Comparison of ENCODE assay signal across 1 cellular context in genomic region chr3:128343287-128344045, GRCh38.
TF ChIP-seq lines count a peak whose summit lies in the region.

No MANE protein-coding gene starts in this region.

TF ChIP-seq in HepG2, 621 proteins besides CTCF, POLR2A, EP300 and RAD21 (continued from another document):
- peak; percentile 51; the same call in 1 of the 2 replicates for TF ChIP-seq KDM5B (CRISPR knock-in tag; IDR thresholded peaks at IDR 0.05; ENCODE audit: borderline replicate concordance)
- TF ChIP-seq JUND (CRISPR knock-in tag; IDR thresholded peaks at IDR 0.05): peak; percentile 97
- peak; percentile 79; the same call in 1 of the 2 replicates for TF ChIP-seq ZBTB20 (CRISPR knock-in tag; IDR thresholded peaks at IDR 0.05; ENCODE audit: borderline replicate concordance, low read depth)
- peak; percentile 23; the same call in 1 of the 2 replicates for TF ChIP-seq PHF8 (CRISPR knock-in tag; IDR thresholded peaks at IDR 0.05)
- 0 out of 2 replicates have a peak, but pooled peaks have one; percentile 26 for TF ChIP-seq SETDB1 (CRISPR knock-in tag; IDR thresholded peaks at IDR 0.05; ENCODE audit: borderline replicate concordance)
- TF ChIP-seq SALL1 (CRISPR knock-in tag; IDR thresholded peaks at IDR 0.05): peak; percentile 81
- peak; percentile 37; the same call in 1 of the 2 replicates for TF ChIP-seq TBX2 (CRISPR knock-in tag; IDR thresholded peaks at IDR 0.05; ENCODE audit: borderline replicate concordance)
- 0 out of 2 replicates have a peak, but pooled peaks have one; percentile 32 for TF ChIP-seq MEIS2 (CRISPR knock-in tag; IDR thresholded peaks at IDR 0.05)
- peak; percentile 57; the same call in 1 of the 2 replicates for TF ChIP-seq RARA (CRISPR knock-in tag; IDR thresholded peaks at IDR 0.05)
- peak; percentile 51; the same call in 1 of the 2 replicates for TF ChIP-seq ZNF292 (CRISPR knock-in tag; IDR thresholded peaks at IDR 0.05; ENCODE audit: borderline replicate concordance, low read depth)
- peak; percentile 31; the same call in 1 of the 2 replicates for TF ChIP-seq ZNF12 (CRISPR knock-in tag; IDR thresholded peaks at IDR 0.05)
- no peak for TF ChIP-seq PHB2 (IDR thresholded peaks at IDR 0.05; ENCODE audit: partially characterized antibody)
- TF ChIP-seq TARDBP (CRISPR knock-in tag; IDR thresholded peaks at IDR 0.05): peak; percentile 69
- TF ChIP-seq HDAC1 (CRISPR knock-in tag; IDR thresholded peaks at IDR 0.05): no peak; the same call in 1 of the 2 replicates
- TF ChIP-seq IRF2 (CRISPR knock-in tag; IDR thresholded peaks at IDR 0.05): peak; percentile 57; the same call in 1 of the 2 replicates
- no peak for TF ChIP-seq NR3C1 (CRISPR knock-in tag; IDR thresholded peaks at IDR 0.05)
- TF ChIP-seq SOX5 (CRISPR knock-in tag; IDR thresholded peaks at IDR 0.05; ENCODE audit: borderline replicate concordance): peak; percentile 45; the same call in 1 of the 2 replicates
- no peak for TF ChIP-seq ETS1 (CRISPR knock-in tag; IDR thresholded peaks at IDR 0.05)
- 0 out of 2 replicates have a peak, but pooled peaks have one; percentile 73 for TF ChIP-seq ZNF83 (CRISPR knock-in tag; IDR thresholded peaks at IDR 0.05; ENCODE audit: borderline replicate concordance)
- no peak for TF ChIP-seq SOX13 (IDR thresholded peaks at IDR 0.05)
- TF ChIP-seq SOX13 (CRISPR knock-in tag; conservative IDR thresholded peaks at IDR 0.05 in 1 of 2, IDR thresholded peaks at IDR 0.05 in 1 of 2): peak in 1 of 2 experiments; percentile 43; a peak in 1 of 4 replicates
- peak; percentile 47; the same call in 1 of the 2 replicates for TF ChIP-seq AHDC1 (CRISPR knock-in tag; IDR thresholded peaks at IDR 0.05; ENCODE audit: borderline replicate concordance)
- peak; percentile 36; the same call in 1 of the 2 replicates for TF ChIP-seq GABPB1 (CRISPR knock-in tag; IDR thresholded peaks at IDR 0.05)
- peak; percentile 95 for TF ChIP-seq SP5 (CRISPR knock-in tag; IDR thresholded peaks at IDR 0.05; ENCODE audit: borderline replicate concordance, low read depth)
- no peak for TF ChIP-seq NR2F6 (IDR thresholded peaks at IDR 0.05)
- peak; percentile 43; the same call in 1 of the 2 replicates for TF ChIP-seq NR2F6 (CRISPR knock-in tag; IDR thresholded peaks at IDR 0.05)
TF ChIP-seq in HepG2: peak in this region for 112.
